Comparison of ENCODE assay signal across 8 cellular contexts in genomic region chr21:15062566-15062965, GRCh38. TPM values are rescaled to one million over a fixed set of nuclear protein-coding genes. Genes with fewer than 3 reads are reported as not detected.
DNase-seq lines count a peak whose midpoint lies in the region; ATAC-seq and TF ChIP-seq lines count a peak whose summit lies in the region.

No MANE protein-coding gene starts in this region.

- DNase-seq in CD1c-positive myeloid dendritic cell (ENCODE audit: extremely low spot score) (peak; percentile 18), breast epithelium (ENCODE audit: low spot score in 2 of 2) (no peak), midbrain (lab: John Stamatoyannopoulos, UW) (peak; percentile 23), NCI-H524 treated with DMSO at 0.1 percent for 48 hours (lab: John Stamatoyannopoulos, UW) (no peak)
- no peak for DNase-seq in stimulated activated CD4-positive, alpha-beta T cell treated with anti-CD3 and anti-CD28 coated beads, Interleukin-4, amount 100 ng/mL, for 1 hour
- no peak for DNase-seq in activated CD4-positive, alpha-beta T cell treated with anti-CD3 and anti-CD28 coated beads, Interleukin-2, amount 50 U/mL, for 4 hours

- TF ChIP-seq POLR2A in breast epithelium (IDR thresholded peaks at IDR 0.05) = no peak

- peak overlapping the region; percentile 75 for H3K4me2 ChIP-seq in Loucy (ENCODE audit: low read depth, low read length, poor library complexity, severe bottlenecking)

- no peak for ATAC-seq in GM21529 (IDR thresholded peaks at IDR 0.05; ENCODE audit: unreplicated experiment)

- no peaks in the 10 kb centered on the region for H3K36me3 ChIP-seq in Loucy (ENCODE audit: insufficient read depth, low read length)
- H3K36me3 ChIP-seq in breast epithelium = no peaks in the 10 kb centered on the region

- no peaks in the 10 kb centered on the region for H3K9me2 ChIP-seq in Loucy (replicated peaks; ENCODE audit: low read depth, low read length)

- peak overlapping the region; percentile 90 for H3K9ac ChIP-seq in Loucy (ENCODE audit: low read depth, low read length, poor library complexity, severe bottlenecking)

- H3F3A ChIP-seq in Loucy (ENCODE audit: low read depth) = no peaks in the 10 kb centered on the region

- TF ChIP-seq CTCF in Loucy (conservative IDR thresholded peaks at IDR 0.05; ENCODE audit: low read length) (peak; percentile 50), breast epithelium (IDR thresholded peaks at IDR 0.05) (no peak)

- intact Hi-C loops in breast epithelium (cut with DNase I; ENCODE audit: low total_unique reads) = no loop called here

- H2AFZ ChIP-seq in Loucy (ENCODE audit: low read length) = no peak overlapping the region

- H3K4me3 ChIP-seq in Loucy (ENCODE audit: low read length, poor library complexity, severe bottlenecking) (peak overlapping the region; percentile 92), breast epithelium (peak overlapping the region; percentile 82 to 93 (median 83))

- H3K27me3 ChIP-seq in Loucy (ENCODE audit: insufficient read depth, low read length, poor library complexity, severe bottlenecking) (no peaks in the 10 kb centered on the region), breast epithelium (no peaks in the 10 kb centered on the region)

- H3K9me3 ChIP-seq in Loucy (ENCODE audit: insufficient read depth, low read depth, low read length) (no peaks in the 10 kb centered on the region), breast epithelium (no peaks in the 10 kb centered on the region)

- H3K79me2 ChIP-seq in Loucy (ENCODE audit: insufficient read depth, low read length) = peaks cover 69% of the 10 kb centered on the region

- peak overlapping the region in 1 of 2 donors; percentile 8 for H3K27ac ChIP-seq in breast epithelium

- H4K20me1 ChIP-seq in Loucy (ENCODE audit: insufficient read depth, low read length, poor library complexity, severe bottlenecking) = peaks cover 49% of the 10 kb centered on the region

- H3K4me1 ChIP-seq in Loucy (ENCODE audit: insufficient read depth, low read length, poor library complexity, severe bottlenecking) (peaks cover 56% of the 10 kb centered on the region), breast epithelium (no peaks in the 10 kb centered on the region)

RNA-seq across cellular contexts. Expression of gene NRIP1, which starts 2.2 kb away (rescaled TPM):
- 100 to 1,000 TPM in 2 of 3 donors, 10 to 100 TPM in 1; 82.0 to 121 (median 105) TPM for total RNA-seq in breast epithelium

Comparison
In these comparisons a context has a peak if more than half of its experiments do, and no peak if none do; other contexts are left out.
1. DNase-seq: peak in CD1c-positive myeloid dendritic cell (single experiment) and midbrain (single experiment); none in breast epithelium (0 of 2), stimulated activated CD4-positive, alpha-beta T cell treated with anti-CD3 and anti-CD28 coated beads, Interleukin-4, amount 100 ng/mL, for 1 hour (single experiment), NCI-H524 treated with DMSO at 0.1 percent for 48 hours (single experiment) and activated CD4-positive, alpha-beta T cell treated with anti-CD3 and anti-CD28 coated beads, Interleukin-2, amount 50 U/mL, for 4 hours (0 of 2).